ENCODE assay signal across 7 cellular contexts in genomic region chr5:150410524-150411244, GRCh38. TPM values are rescaled to one million over a fixed set of nuclear protein-coding genes. Genes with fewer than 3 reads are reported as not detected.
A peak's percentile ranks its signal among the peaks of the same experiment; 100 is the strongest.
DNase-seq lines count a peak whose midpoint lies in the region; TF ChIP-seq lines count a peak whose summit lies in the region.

No MANE protein-coding gene starts in this region.

- no peaks in the 10 kb centered on the region for H3K36me3 Mint-ChIP-seq in MCF 10A (ENCODE audit: insufficient read depth, unreplicated experiment)

- H3K27ac ChIP-seq in SU-DHL-6 (ENCODE audit: low read depth, low read length) = peak overlapping the region; percentile 97
- H3K27ac ChIP-seq in skin epidermis = peak overlapping the region; percentile 51 to 93 (median 85)

- H3K9me2 ChIP-seq in SU-DHL-6 (replicated peaks; ENCODE audit: insufficient read depth, low read length) = no peaks in the 10 kb centered on the region

- peaks cover 58% of the 10 kb centered on the region for H3F3A ChIP-seq in SU-DHL-6 (ENCODE audit: insufficient read depth)

- H3K9me3 Mint-ChIP-seq in MCF 10A (ENCODE audit: unreplicated experiment) = no peaks in the 10 kb centered on the region

- H3K4me3 ChIP-seq in GM08714 (ENCODE audit: low read length) (peak overlapping the region; percentile 81), SU-DHL-6 (ENCODE audit: insufficient read depth, low read length, poor library complexity, severe bottlenecking) (peak overlapping the region; percentile 98), skin epidermis (peak overlapping the region; percentile 34 to 57 (median 42))

- no TSS peak for BruUV-seq in MCF 10A (replicated peaks; lab: Mats Ljungman, UMichigan)

- peaks cover 50% of the 10 kb centered on the region for H3K79me2 ChIP-seq in SU-DHL-6 (ENCODE audit: insufficient read depth, low read length)

- CTCF ChIA-PET in MCF 10A (lab: Yijun Ruan, JAX) = interaction anchor here (0.7 to 1.8 kb wide), 7 partner anchors 10 to 74 kb away, joined by 3 to 10 read pairs (median 3); no protein-coding TSS in a partner anchor

- H3K4me3 Mint-ChIP-seq in MCF 10A (ENCODE audit: unreplicated experiment) = no peak overlapping the region

- no peaks in the 10 kb centered on the region for H3K9me3 ChIP-seq in SU-DHL-6 (ENCODE audit: insufficient read depth, low read length)

- TF ChIP-seq CTCF in SU-DHL-6 (IDR thresholded peaks at IDR 0.05; ENCODE audit: insufficient read depth, low read length, poor library complexity, severe bottlenecking) (no peak), MCF 10A (IDR thresholded peaks at IDR 0.05; ENCODE audit: unreplicated experiment) (no peak)

- no peaks in the 10 kb centered on the region for H3K27me3 ChIP-seq in SU-DHL-6 (ENCODE audit: low read length)

- intact Hi-C loops in MCF 10A (cut with micrococcal nuclease) = no loop called here

- H3K9ac ChIP-seq in SU-DHL-6 (ENCODE audit: low read length) = peak overlapping the region; percentile 98

- H3K27me3 Mint-ChIP-seq in MCF 10A (ENCODE audit: insufficient read depth, unreplicated experiment) = no peaks in the 10 kb centered on the region

- DNase-seq in NAMALWA (ENCODE audit: low spot score) (peak; percentile 98), MCF 10A (ENCODE audit: unreplicated experiment) (peak; percentile 84), iPS-NIHi11 (ENCODE audit: low spot score) (peak; percentile 78), cortex of kidney (lab: John Stamatoyannopoulos, UW) (no peak)

- no peak overlapping the region for H2AFZ ChIP-seq in SU-DHL-6 (ENCODE audit: low read depth, low read length, severe bottlenecking)

- peaks cover 8% of the 10 kb centered on the region; the same call in 1 of the 2 replicates for H4K20me1 ChIP-seq in SU-DHL-6 (ENCODE audit: low read depth, low read length)

- POLR2A ChIA-PET in MCF 10A (lab: Yijun Ruan, JAX) = interaction anchor here (1.0 to 1.5 kb wide), 3 partner anchors 9 to 39 kb away, joined by 3 to 6 read pairs (median 3); partner anchors contain the start of gene RPS14

- no peak overlapping the region for H3K27ac Mint-ChIP-seq in MCF 10A (ENCODE audit: low read depth, unreplicated experiment)

- H3K36me3 ChIP-seq in SU-DHL-6 (ENCODE audit: low read length) = peaks cover 7% of the 10 kb centered on the region; the same call in 1 of the 2 replicates

- H3K4me1 Mint-ChIP-seq in MCF 10A (ENCODE audit: insufficient read depth, unreplicated experiment) = peaks cover 9% of the 10 kb centered on the region

- peak overlapping the region; percentile 96 for H3K4me2 ChIP-seq in SU-DHL-6 (ENCODE audit: low read depth, low read length, poor library complexity, severe bottlenecking)

RNA-seq across cellular contexts. Expression of gene CD74, which starts 2.0 kb away (rescaled TPM):
- not detected in 2 replicates for total RNA-seq in MCF 10A (2022)

RNA-seq across cellular contexts. Expression of gene RPS14, which starts 38.9 kb away (rescaled TPM):
- 5,481 and 5,921 TPM in 2 replicates for total RNA-seq in MCF 10A (2022)

RNA-seq across cellular contexts. Expression of gene TCOF1, which starts 53.2 kb away (rescaled TPM):
- 68.4 and 83.5 TPM in 2 replicates for total RNA-seq in MCF 10A (2022)

Comparison
In these comparisons a context has a peak if more than half of its experiments do, and no peak if none do; other contexts are left out.
1. H3K4me3 ChIP-seq: peak in every context shown above with its lines; median percentile 98 in SU-DHL-6; 81 in GM08714; 42 in skin epidermis.